8 cellular contexts compared by ENCODE assay signal in the genomic region with DNA sequence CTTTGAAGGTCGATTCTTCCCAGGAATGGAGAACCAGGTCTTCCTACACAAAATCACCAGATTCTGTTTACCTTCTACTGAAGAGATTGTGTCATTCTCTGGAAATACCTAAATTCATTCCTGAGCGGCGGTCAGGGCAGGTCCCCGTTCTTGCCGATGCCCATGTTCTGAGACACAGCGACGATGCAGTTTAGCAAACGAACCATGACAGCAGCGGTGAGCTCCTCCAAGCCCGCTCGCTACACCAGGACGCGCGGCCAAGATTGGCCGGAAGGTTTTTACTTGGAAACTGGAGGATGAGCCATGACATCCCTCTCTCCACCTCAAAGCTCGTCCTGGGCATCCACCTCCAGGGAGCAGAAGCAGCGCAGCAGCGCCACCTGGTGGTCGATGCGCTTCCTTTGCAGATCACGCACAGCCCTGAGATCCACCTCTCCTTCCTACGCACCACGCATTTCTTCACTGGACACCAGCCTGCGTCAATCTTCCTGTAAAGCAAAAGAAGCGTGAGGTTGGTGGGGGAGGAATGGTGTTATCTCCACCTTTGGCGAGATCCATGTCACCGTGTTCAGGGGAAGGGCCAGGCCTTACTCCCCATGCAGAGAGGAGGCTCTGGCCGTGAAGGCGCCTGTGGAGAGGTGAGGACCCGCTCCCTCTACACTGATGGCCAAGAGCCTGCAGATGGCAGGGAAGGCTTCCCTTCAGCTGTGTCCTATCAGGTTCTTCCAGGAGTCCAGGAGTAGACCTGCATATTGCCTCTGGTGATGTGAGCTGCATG. TPM values are rescaled to one million over a fixed set of nuclear protein-coding genes. Genes with fewer than 3 reads are reported as not detected.
A peak's percentile ranks its signal among the peaks of the same experiment; 100 is the strongest.
DNase-seq lines count a peak whose midpoint lies in the region; ATAC-seq lines count a peak whose summit lies in the region.

No MANE protein-coding gene starts in this region.

- no peak overlapping the region for H3K9ac ChIP-seq in HUES6 (ENCODE audit: low read length)

- H3K9me3 Mint-ChIP-seq in activated T-cell treated with anti-CD3 and anti-CD28 coated beads, Interleukin-2, amount 50 U/mL, for 4 hours: peaks cover 1% of the 10 kb centered on the region
- peaks cover 0 to 3% (median under 1%) of the 10 kb centered on the region in 9 donors for H3K9me3 Mint-ChIP-seq in naive thymus-derived CD8-positive, alpha-beta T cell
- H3K9me3 Mint-ChIP-seq in stimulated activated effector memory CD8-positive, alpha-beta T cell treated with anti-CD3 and anti-CD28 coated beads, Interleukin-12 subunit alpha, Interleukin-12 subunit beta, amount 100 ng/mL, for 72 hours: peaks cover under 1% of the 10 kb centered on the region

- peak overlapping the region; percentile 53 to 92 (median 87) for H3K27ac Mint-ChIP-seq in naive thymus-derived CD8-positive, alpha-beta T cell
- H3K27ac Mint-ChIP-seq in stimulated activated effector memory CD8-positive, alpha-beta T cell treated with anti-CD3 and anti-CD28 coated beads, Interleukin-12 subunit alpha, Interleukin-12 subunit beta, amount 100 ng/mL, for 72 hours: peak overlapping the region; percentile 34

- no peaks in the 10 kb centered on the region for H3K4me1 ChIP-seq in HUES6 (ENCODE audit: control insufficient read depth, insufficient read depth, low read length)

- POLR2A ChIA-PET in naive thymus-derived CD8-positive, alpha-beta T cell (lab: Charles Lee): interaction anchor here (0.6 to 4.8 kb wide), 12 partner anchors 8 to 228 kb away, joined by 3 to 60 read pairs (median 7); a partner anchor contains a TSS

- H3K36me3 Mint-ChIP-seq in activated T-cell treated with anti-CD3 and anti-CD28 coated beads, Interleukin-2, amount 50 U/mL, for 4 hours (ENCODE audit: insufficient read depth): peaks cover 2% of the 10 kb centered on the region
- H3K36me3 Mint-ChIP-seq in naive thymus-derived CD8-positive, alpha-beta T cell: peaks cover 0 to 2% (median under 1%) of the 10 kb centered on the region in 3 donors
- peaks cover 4% of the 10 kb centered on the region for H3K36me3 Mint-ChIP-seq in stimulated activated effector memory CD8-positive, alpha-beta T cell treated with anti-CD3 and anti-CD28 coated beads, Interleukin-12 subunit alpha, Interleukin-12 subunit beta, amount 100 ng/mL, for 72 hours

- no peak overlapping the region for H3K27ac ChIP-seq in HUES6 (ENCODE audit: low read depth, low read length)

- peak overlapping the region; percentile 36 for H3K4me3 ChIP-seq in HUES6 (ENCODE audit: low read depth, low read length)

- H3K4me3 Mint-ChIP-seq in activated T-cell treated with anti-CD3 and anti-CD28 coated beads, Interleukin-2, amount 50 U/mL, for 4 hours: peak overlapping the region; percentile 79
- H3K4me3 Mint-ChIP-seq in naive thymus-derived CD8-positive, alpha-beta T cell: peak overlapping the region; percentile 79 to 91 (median 84)
- H3K4me3 Mint-ChIP-seq in stimulated activated effector memory CD8-positive, alpha-beta T cell treated with anti-CD3 and anti-CD28 coated beads, Interleukin-12 subunit alpha, Interleukin-12 subunit beta, amount 100 ng/mL, for 72 hours: peak overlapping the region; percentile 73

- peaks cover 27% of the 10 kb centered on the region for H3K27me3 Mint-ChIP-seq in activated T-cell treated with anti-CD3 and anti-CD28 coated beads, Interleukin-2, amount 50 U/mL, for 4 hours (ENCODE audit: low read depth)
- H3K27me3 Mint-ChIP-seq in naive thymus-derived CD8-positive, alpha-beta T cell: peaks cover 0 to 19% (median 4%) of the 10 kb centered on the region in 5 donors

- peaks cover 61% of the 10 kb centered on the region for H3K27me3 ChIP-seq in HUES6 (ENCODE audit: control insufficient read depth, insufficient read depth, low read length)

- H3K36me3 ChIP-seq in HUES6 (ENCODE audit: control insufficient read depth, insufficient read depth, low read length): no peaks in the 10 kb centered on the region

- H3K9me3 ChIP-seq in HUES6 (ENCODE audit: control insufficient read depth, insufficient read depth, low read depth, low read length): 0 out of 2 replicates have a peak, but pooled peaks cover 3% of the 10 kb centered on the region

- DNase-seq in AML-193 (lab: John Stamatoyannopoulos, UW) (peak; percentile 83 to 93), OCI-M2 (lab: John Stamatoyannopoulos, UW; ENCODE audit: unreplicated experiment) (peak; percentile 70), fibroblast of gingiva (ENCODE audit: low read depth) (peak; percentile 75)
- DNase-seq in activated T-cell treated with anti-CD3 and anti-CD28 coated beads, Interleukin-2, amount 50 U/mL, for 4 hours: peak; percentile 85
- peak; percentile 74 to 94 (median 88) for DNase-seq in naive thymus-derived CD8-positive, alpha-beta T cell
- DNase-seq in stimulated activated effector memory CD8-positive, alpha-beta T cell treated with anti-CD3 and anti-CD28 coated beads, Interleukin-12 subunit alpha, Interleukin-12 subunit beta, amount 100 ng/mL, for 72 hours (ENCODE audit: low spot score in 2 of 2): peak; percentile 90 to 94

- peaks cover 24% of the 10 kb centered on the region for H3K4me1 Mint-ChIP-seq in activated T-cell treated with anti-CD3 and anti-CD28 coated beads, Interleukin-2, amount 50 U/mL, for 4 hours (ENCODE audit: low read depth)
- peaks cover 3 to 18% (median 17%) of the 10 kb centered on the region in 4 donors for H3K4me1 Mint-ChIP-seq in naive thymus-derived CD8-positive, alpha-beta T cell
- peaks cover 19% of the 10 kb centered on the region for H3K4me1 Mint-ChIP-seq in stimulated activated effector memory CD8-positive, alpha-beta T cell treated with anti-CD3 and anti-CD28 coated beads, Interleukin-12 subunit alpha, Interleukin-12 subunit beta, amount 100 ng/mL, for 72 hours

- ATAC-seq in GM19043 (IDR thresholded peaks at IDR 0.05; ENCODE audit: low read depth, unreplicated experiment): peak; percentile 53
- peak; percentile 96 to 97 for ATAC-seq in activated T-cell treated with anti-CD3 and anti-CD28 coated beads, Interleukin-2, amount 50 U/mL, for 4 hours
- ATAC-seq in naive thymus-derived CD8-positive, alpha-beta T cell: peak; percentile 98
- peak; percentile 98 for ATAC-seq in stimulated activated effector memory CD8-positive, alpha-beta T cell treated with anti-CD3 and anti-CD28 coated beads, Interleukin-12 subunit alpha, Interleukin-12 subunit beta, amount 100 ng/mL, for 72 hours

RNA-seq across cellular contexts. Expression of a gene that starts 9.9 kb away (rescaled TPM):
- total RNA-seq in activated T-cell treated with anti-CD3 and anti-CD28 coated beads, Interleukin-2, amount 50 U/mL, for 4 hours: 1,000 to 10,000 TPM; 3,478 to 5,156 (median 4,066) TPM
- 1,000 to 10,000 TPM; 5,337 to 5,382 TPM for total RNA-seq in naive thymus-derived CD8-positive, alpha-beta T cell
- 1,000 to 10,000 TPM; 5,978 to 8,548 (median 7,722) TPM for polyA plus RNA-seq in naive thymus-derived CD8-positive, alpha-beta T cell

RNA-seq across cellular contexts. Expression of a gene that starts 36.5 kb away (rescaled TPM):
- 1 to 10 TPM; 4.0 to 6.4 (median 4.7) TPM for total RNA-seq in activated T-cell treated with anti-CD3 and anti-CD28 coated beads, Interleukin-2, amount 50 U/mL, for 4 hours
- total RNA-seq in naive thymus-derived CD8-positive, alpha-beta T cell: 10 to 100 TPM; 21.0 to 21.9 TPM
- polyA plus RNA-seq in naive thymus-derived CD8-positive, alpha-beta T cell: 1 to 10 TPM; 3.7 to 5.8 (median 5.5) TPM
